Comparison of ENCODE assay signal across 16 cellular contexts in genomic region chr19:51701468-51702100, GRCh38. TPM values are rescaled to one million over a fixed set of nuclear protein-coding genes. Genes with fewer than 3 reads are reported as not detected.
DNase-seq lines count a peak whose midpoint lies in the region; ATAC-seq and TF ChIP-seq lines count a peak whose summit lies in the region.
"Had no signal": no experiment of that assay in that cellular context is flagged by ENCODE, and none has a peak within 500 bp of the region (broad histone marks: within the 10 kb centered on the region; RNA-seq: fewer than 3 reads in every experiment).

No MANE protein-coding gene starts in this region.

- DNase-seq in SK-N-SH (peak; percentile 2), breast epithelium (ENCODE audit: low spot score in 2 of 2) (no peak), transverse colon (no peak), HCEC 1CT (no peak)
- no peak for DNase-seq in naive thymus-derived CD4-positive, alpha-beta T cell
- no peak for DNase-seq in stimulated activated naive CD4-positive, alpha-beta T cell treated with Interleukin-2 at 50 U/mL for 16 hours (lab: John Stamatoyannopoulos, UW)
- DNase-seq: activated CD4-positive, CD25-positive, alpha-beta regulatory T cell; Calu3; KG1; NCI-H1694 treated with DMSO at 0.1 percent for 48 hours had no signal

- peak overlapping the region in 5 of 9 donors; percentile 20 to 43 (median 32) for H3K27ac Mint-ChIP-seq in naive thymus-derived CD4-positive, alpha-beta T cell
- H3K27ac Mint-ChIP-seq: dendritic cell treated with granulocyte-macrophage colony-stimulating factor and Interleukin-4, amounts not matched to agents 40 ng/mL and 50 ng/mL, for 4 days had no signal

- no peak overlapping the region for H3K9ac ChIP-seq in SK-N-SH

- H3K4me1 ChIP-seq in SK-N-SH (ENCODE audit: control insufficient read depth in 1 of 2, insufficient read depth in 2 of 2, low read depth in 1 of 2, low read length in 1 of 2): peaks cover 0 to 7% of the 10 kb centered on the region in 2 experiments; a peak in 1 of 4 replicates
- no peaks in the 10 kb centered on the region for H3K4me1 ChIP-seq in breast epithelium
- H3K4me1 ChIP-seq in naive thymus-derived CD4-positive, alpha-beta T cell (ENCODE audit: control insufficient read depth in 2 of 2, insufficient read depth in 2 of 2, low read length in 2 of 2): peaks cover 3 to 9% of the 10 kb centered on the region in 2 donors
- H3K4me1 ChIP-seq in transverse colon: peaks cover 13 to 36% (median 25%) of the 10 kb centered on the region in 4 donors

- ATAC-seq in SK-N-SH treated with all-trans-retinoic acid at 6 μM for 48 hours: no peak
- no peak for ATAC-seq in naive thymus-derived CD4-positive, alpha-beta T cell
- ATAC-seq in GM18517 (IDR thresholded peaks at IDR 0.05; ENCODE audit: unreplicated experiment): no peak
- ATAC-seq: stimulated activated naive CD8-positive, alpha-beta T cell treated with anti-CD3 and anti-CD28 coated beads, Interleukin-15, Interleukin-2, amounts not matched to agents 100 U/mL and 50 U/mL, for 24 hours had no signal

- POLR2A ChIA-PET in SK-N-SH (lab: Yijun Ruan, JAX): no interaction called here
- POLR2A ChIA-PET in naive thymus-derived CD4-positive, alpha-beta T cell (lab: Charles Lee): interaction anchor here (0.6 kb wide), 1 partner anchor 67 kb away, joined by 4 read pairs; no protein-coding TSS in a partner anchor

- H2AFZ ChIP-seq in SK-N-SH (ENCODE audit: low read depth): no peak overlapping the region

- H3K9me2 ChIP-seq in SK-N-SH: no peaks in the 10 kb centered on the region

- no peak overlapping the region for H3K4me3 ChIP-seq in SK-N-SH (ENCODE audit: low read depth in 2 of 2, low read length in 1 of 2)
- peak overlapping the region in 1 of 3 donors; percentile 71 for H3K4me3 ChIP-seq in breast epithelium
- H3K4me3 ChIP-seq in naive thymus-derived CD4-positive, alpha-beta T cell (ENCODE audit: low read length): no peak overlapping the region
- no peak overlapping the region for H3K4me3 ChIP-seq in transverse colon
- H3K4me3 ChIP-seq: SK-N-MC had no signal

- peak overlapping the region in 6 of 10 donors; percentile 8 to 49 (median 22) for H3K4me3 Mint-ChIP-seq in naive thymus-derived CD4-positive, alpha-beta T cell

- H3K27me3 ChIP-seq in SK-N-SH (ENCODE audit: insufficient read depth) (no peaks in the 10 kb centered on the region), breast epithelium (no peaks in the 10 kb centered on the region), transverse colon (no peaks in the 10 kb centered on the region)
- no peaks in the 10 kb centered on the region for H3K27me3 ChIP-seq in naive thymus-derived CD4-positive, alpha-beta T cell (ENCODE audit: control insufficient read depth in 2 of 2, insufficient read depth in 2 of 2, low read length in 2 of 2)
- H3K27me3 ChIP-seq: foreskin keratinocyte had no signal

- CTCF ChIA-PET in SK-N-SH (lab: Yijun Ruan, JAX): interaction anchor here (0.6 kb wide), 1 partner anchor 40 kb away, joined by 3 read pairs; no protein-coding TSS in a partner anchor
- CTCF ChIA-PET in naive thymus-derived CD4-positive, alpha-beta T cell (lab: Charles Lee): interaction anchor here (0.6 kb wide), 1 partner anchor 42 kb away, joined by 3 read pairs; no protein-coding TSS in a partner anchor

- TF ChIP-seq POLR2A in breast epithelium (IDR thresholded peaks at IDR 0.05) (no peak), transverse colon (IDR thresholded peaks at IDR 0.05) (no peak)

- TF ChIP-seq EP300 in SK-N-SH (IDR thresholded peaks at IDR 0.05; ENCODE audit: borderline replicate concordance in 1 of 2, low read depth in 1 of 2, low read length in 1 of 2) (no peak), transverse colon (IDR thresholded peaks at IDR 0.05; ENCODE audit: low read depth) (no peak)

- H3K9me3 ChIP-seq in SK-N-SH (no peaks in the 10 kb centered on the region), breast epithelium (no peaks in the 10 kb centered on the region), transverse colon (no peaks in the 10 kb centered on the region)
- H3K9me3 ChIP-seq in naive thymus-derived CD4-positive, alpha-beta T cell (ENCODE audit: control insufficient read depth in 2 of 3, low read length in 3 of 3): no peaks in the 10 kb centered on the region

- H3K36me3 Mint-ChIP-seq in naive thymus-derived CD4-positive, alpha-beta T cell: peaks cover 0 to 32% (median 17%) of the 10 kb centered on the region in 5 donors

- intact Hi-C loops in breast epithelium (cut with DNase I; ENCODE audit: low total_unique reads): no loop called here
- intact Hi-C loops in naive thymus-derived CD4-positive, alpha-beta T cell (cut with micrococcal nuclease): loop anchor here (2.0 to 10.0 kb wide), 6 partner anchors 109 to 1819 kb away; partner anchors contain the start of genes CLEC11A (in 1 of the 2) and PPP2R1A (in 1 of the 2)
- intact Hi-C loops in transverse colon (cut with DNase I; ENCODE audit: low total_unique reads): loop anchor here (2.0 kb wide), 1 partner anchor 13 kb away; no protein-coding TSS in a partner anchor

- H3K27ac ChIP-seq in SK-N-SH (ENCODE audit: low read depth in 2 of 2, low read length in 1 of 2) (no peak overlapping the region), breast epithelium (peak overlapping the region; percentile 92 to 97), transverse colon (peak overlapping the region; percentile 89 to 95 (median 94))
- H3K27ac ChIP-seq in naive thymus-derived CD4-positive, alpha-beta T cell (ENCODE audit: low read depth, low read length): no peak overlapping the region
- H3K27ac ChIP-seq: foreskin keratinocyte, SK-N-MC had no signal

- in situ Hi-C loops in transverse colon (cut with MboI; ENCODE audit: low pct_ligation_motif_present in 1 of 4, low pct_unique_long_range_greater_than_20kb in 1 of 4, low sequenced_read_pairs in 3 of 4): no loop called here

- TF ChIP-seq CTCF in SK-N-SH (IDR thresholded peaks at IDR 0.05) (no peak), breast epithelium (IDR thresholded peaks at IDR 0.05) (no peak), transverse colon (IDR thresholded peaks at IDR 0.05) (no peak)

- H3K4me2 ChIP-seq in SK-N-SH: no peak overlapping the region

- H3K36me3 ChIP-seq in SK-N-SH (replicated peaks in 1 of 2; ENCODE audit: control insufficient read depth in 1 of 2, insufficient read depth in 2 of 2, low read length in 1 of 2): peaks cover 39 to 69% of the 10 kb centered on the region in 2 experiments
- no peaks in the 10 kb centered on the region for H3K36me3 ChIP-seq in breast epithelium
- H3K36me3 ChIP-seq in naive thymus-derived CD4-positive, alpha-beta T cell (ENCODE audit: control insufficient read depth in 2 of 3, insufficient read depth in 3 of 3, low read length in 3 of 3): peaks cover 0 to 5% (median 0%) of the 10 kb centered on the region in 3 experiments
- no peaks in the 10 kb centered on the region for H3K36me3 ChIP-seq in transverse colon

- no peak for TF ChIP-seq RAD21 in SK-N-SH (IDR thresholded peaks at IDR 0.05; ENCODE audit: low read length)

- peaks cover 29 to 41% (median 34%) of the 10 kb centered on the region in 7 donors for H3K4me1 Mint-ChIP-seq in naive thymus-derived CD4-positive, alpha-beta T cell

- H3F3A ChIP-seq in SK-N-SH (replicated peaks; ENCODE audit: insufficient read depth): peaks cover 51% of the 10 kb centered on the region

- 91% methylated on average over 12 of the region's 12 CpGs for WGBS in SK-N-SH (ENCODE audit: low lambda C conversion rate)
- WGBS in transverse colon (ENCODE audit: low coverage in 1 of 2), 2 donors: 65 to 71% methylated on average over 8 to 12 of the region's 12 CpGs

- peaks cover 0 to 7% (median 0%) of the 10 kb centered on the region in 5 donors for H3K27me3 Mint-ChIP-seq in naive thymus-derived CD4-positive, alpha-beta T cell

- H4K20me1 ChIP-seq in SK-N-SH (ENCODE audit: insufficient read depth): peaks cover 69% of the 10 kb centered on the region

- H3K79me2 ChIP-seq in SK-N-SH (ENCODE audit: insufficient read depth): peaks cover 30% of the 10 kb centered on the region; the same call in 1 of the 2 replicates

- peaks cover 0 to 3% (median 0%) of the 10 kb centered on the region in 11 donors for H3K9me3 Mint-ChIP-seq in naive thymus-derived CD4-positive, alpha-beta T cell
- H3K9me3 Mint-ChIP-seq: dendritic cell treated with granulocyte-macrophage colony-stimulating factor and Interleukin-4, amounts not matched to agents 40 ng/mL and 50 ng/mL, for 4 days had no signal

RNA-seq across cellular contexts. Expression of gene SPACA6, which starts 8.5 kb away (rescaled TPM):
- polyA plus RNA-seq in SK-N-SH (2012; rRNA removed): 12.6 and 15.8 TPM in 2 replicates
- 4.5 and 7.2 TPM in 2 replicates for polyA plus RNA-seq in SK-N-SH (2012; cell fraction: cytosol; rRNA removed)
- 97.2 and 166 TPM in 2 replicates for polyA plus RNA-seq in SK-N-SH (2012; cell fraction: nucleus; rRNA removed)
- total RNA-seq in breast epithelium (10 to 100 TPM in 2 of 3 donors, 1 to 10 TPM in 1; 9.1 to 29.3 (median 27.2) TPM), transverse colon (10 to 100 TPM in 2 of 4 donors, 1 to 10 TPM in 2; 2.3 to 25.1 (median 12.4) TPM)
- 10 to 100 TPM in 1 of 5 experiments, 1 to 10 TPM in 4; 7.2 to 11.5 (median 8.0) TPM for total RNA-seq in naive thymus-derived CD4-positive, alpha-beta T cell
- 1 to 10 TPM; 2.0 to 4.9 TPM for polyA plus RNA-seq in naive thymus-derived CD4-positive, alpha-beta T cell

RNA-seq across cellular contexts. Expression of gene HAS1, which starts 22.2 kb away (rescaled TPM):
- polyA plus RNA-seq in SK-N-SH (2012; rRNA removed): not detected in 2 replicates
- not detected in 2 replicates for polyA plus RNA-seq in SK-N-SH (2012; cell fraction: cytosol; rRNA removed)
- 0.04 and 0.06 TPM in 2 replicates for polyA plus RNA-seq in SK-N-SH (2012; cell fraction: nucleus; rRNA removed)
- 10 to 100 TPM in 1 of 3 donors, 1 to 10 TPM in 1, under 1 TPM in 1; 0.33 to 61.8 (median 4.2) TPM for total RNA-seq in breast epithelium
- total RNA-seq in naive thymus-derived CD4-positive, alpha-beta T cell: not detected
- under 1 TPM; 0.11 to 0.90 TPM for polyA plus RNA-seq in naive thymus-derived CD4-positive, alpha-beta T cell
- total RNA-seq in transverse colon: 1 to 10 TPM in 1 of 4 donors, under 1 TPM in 2, not detected in 1; 0.27 to 1.9 (median 0.48) TPM
- total RNA-seq: Calu3, foreskin keratinocyte had no signal
- polyA plus RNA-seq: foreskin keratinocyte had no signal

RNA-seq across cellular contexts. Expression of gene FPR1, which starts 50.1 kb away (rescaled TPM):
- 0.03 TPM in 1 of 2 replicates, not detected in the other for polyA plus RNA-seq in SK-N-SH (2012; rRNA removed)
- not detected in 2 replicates for polyA plus RNA-seq in SK-N-SH (2012; cell fraction: cytosol; rRNA removed)
- polyA plus RNA-seq in SK-N-SH (2012; cell fraction: nucleus; rRNA removed): 0.08 TPM in 1 of 2 replicates, not detected in the other
- 10 to 100 TPM in 2 of 3 donors, 1 to 10 TPM in 1; 6.0 to 14.9 (median 13.1) TPM for total RNA-seq in breast epithelium
- total RNA-seq in naive thymus-derived CD4-positive, alpha-beta T cell: 10 to 100 TPM in 1 of 5 experiments, 1 to 10 TPM in 1, under 1 TPM in 2, not detected in 1; 0.38 to 68.2 (median 3.4) TPM
- polyA plus RNA-seq in naive thymus-derived CD4-positive, alpha-beta T cell: under 1 TPM; 0.24 to 0.30 TPM
- 1 to 10 TPM in 2 of 4 donors, not detected in 2; 1.5 to 4.4 TPM for total RNA-seq in transverse colon
- total RNA-seq: Calu3 had no signal
- polyA plus RNA-seq: foreskin keratinocyte had no signal

RNA-seq across cellular contexts. Expression of gene SIGLEC14, which starts 55.0 kb away (rescaled TPM):
- 0.03 TPM in 1 of 2 replicates, not detected in the other for polyA plus RNA-seq in SK-N-SH (2012; rRNA removed)
- polyA plus RNA-seq in SK-N-SH (2012; cell fraction: cytosol; rRNA removed): 0.04 and 0.05 TPM in 2 replicates
- polyA plus RNA-seq in SK-N-SH (2012; cell fraction: nucleus; rRNA removed): 0.04 TPM in 1 of 2 replicates, not detected in the other
- total RNA-seq in breast epithelium: 1 to 10 TPM in 2 of 3 donors, not detected in 1; 2.0 to 5.9 TPM
- 10 to 100 TPM in 1 of 5 experiments, 1 to 10 TPM in 3, not detected in 1; 1.1 to 43.8 (median 1.8) TPM for total RNA-seq in naive thymus-derived CD4-positive, alpha-beta T cell
- polyA plus RNA-seq in naive thymus-derived CD4-positive, alpha-beta T cell: under 1 TPM in 1 of 2 donors, not detected in 1; 0.08 TPM
- 1 to 10 TPM in 2 of 4 donors, not detected in 2; 2.2 to 6.0 TPM for total RNA-seq in transverse colon
- total RNA-seq: Calu3, foreskin keratinocyte had no signal
- polyA plus RNA-seq: foreskin keratinocyte had no signal

RNA-seq across cellular contexts. Expression of gene FPR2, which starts 59.4 kb away (rescaled TPM):
- polyA plus RNA-seq in SK-N-SH (2012; rRNA removed): not detected in 2 replicates
- polyA plus RNA-seq in SK-N-SH (2012; cell fraction: cytosol; rRNA removed): not detected in 2 replicates
- polyA plus RNA-seq in SK-N-SH (2012; cell fraction: nucleus; rRNA removed): not detected in 2 replicates
- total RNA-seq in breast epithelium (under 1 TPM; 0.15 to 0.98 (median 0.32) TPM), transverse colon (not detected)
- 1 to 10 TPM in 1 of 5 experiments, under 1 TPM in 1, not detected in 3; 0.16 to 7.9 TPM for total RNA-seq in naive thymus-derived CD4-positive, alpha-beta T cell
- polyA plus RNA-seq in naive thymus-derived CD4-positive, alpha-beta T cell: not detected
- total RNA-seq: Calu3, foreskin keratinocyte had no signal
- polyA plus RNA-seq: foreskin keratinocyte had no signal

Comparison
In these comparisons a context has a peak if more than half of its experiments do, and no peak if none do; other contexts are left out.
1. H3K27ac ChIP-seq: peak in breast epithelium (2 of 2) and transverse colon (4 of 4); none in SK-N-SH (0 of 2) and naive thymus-derived CD4-positive, alpha-beta T cell (single experiment).